8 cellular contexts compared by ENCODE assay signal in genomic region chr22:24146791-24147353, GRCh38. TPM values are rescaled to one million over a fixed set of nuclear protein-coding genes. Genes with fewer than 3 reads are reported as not detected.
DNase-seq lines count a peak whose midpoint lies in the region; ATAC-seq, FAIRE-seq and TF ChIP-seq lines count a peak whose summit lies in the region.

No MANE protein-coding gene starts in this region.

- intact Hi-C loops in activated naive CD4-positive, alpha-beta T cell treated with anti-CD3 and anti-CD28 coated beads for 36 hours (cut with micrococcal nuclease): no loop called here

- no peak overlapping the region; the same call in 1 of the 2 replicates for H3K18ac ChIP-seq in H1 (ENCODE audit: extremely low read depth, low read length)

- no peaks in the 10 kb centered on the region for H3K79me2 ChIP-seq in H1 (ENCODE audit: control insufficient read depth in 1 of 2, insufficient read depth in 2 of 2, low read length in 2 of 2)

- no peak overlapping the region for H2BK5ac ChIP-seq in H1 (ENCODE audit: low read depth, low read length)

- no peak for FAIRE-seq in H1 (lab: Jason Lieb, UNC)

- POLR2A ChIA-PET in H1 (lab: Charles Lee; ENCODE audit: partially characterized antibody): interaction anchor here (1.5 to 2.6 kb wide), 3 partner anchors 9 to 34 kb away, joined by 4 to 12 read pairs (median 5); partner anchors contain the start of gene SUSD2

- H3K14ac ChIP-seq in H1 (ENCODE audit: insufficient read length): no peak overlapping the region

- peaks cover 4% of the 10 kb centered on the region for H3K36me3 Mint-ChIP-seq in osteocyte (ENCODE audit: unreplicated experiment)
- peaks cover 6% of the 10 kb centered on the region for H3K36me3 Mint-ChIP-seq in activated naive CD4-positive, alpha-beta T cell treated with anti-CD3 and anti-CD28 coated beads for 36 hours (ENCODE audit: low read depth)

- H3K36me3 ChIP-seq in BE2C: peaks cover 6% of the 10 kb centered on the region
- H3K36me3 ChIP-seq in H1 (ENCODE audit: control insufficient read depth in 2 of 4, insufficient read depth in 4 of 4, low read length in 3 of 4): no peaks in the 10 kb centered on the region; a peak in 1 of 8 replicates

- no peak for ATAC-seq in HG03280 (IDR thresholded peaks at IDR 0.05; ENCODE audit: unreplicated experiment)

- H4K8ac ChIP-seq in H1 (ENCODE audit: extremely low read depth, insufficient read depth, low read length): no peak overlapping the region

- H3K27me3 Mint-ChIP-seq in osteocyte (ENCODE audit: unreplicated experiment): no peaks in the 10 kb centered on the region
- no peaks in the 10 kb centered on the region for H3K27me3 Mint-ChIP-seq in activated naive CD4-positive, alpha-beta T cell treated with anti-CD3 and anti-CD28 coated beads for 36 hours (ENCODE audit: low read depth)

- no peak overlapping the region for H4K5ac ChIP-seq in H1 (ENCODE audit: insufficient read length, low read depth, low read length)

- TF ChIP-seq POLR2A in H1 (IDR thresholded peaks at IDR 0.05; ENCODE audit: control extremely low read depth in 1 of 2, low read depth in 2 of 2, low read length in 2 of 2): no peak

- H3K23me2 ChIP-seq in H1 (ENCODE audit: low read depth, low read length): no peaks in the 10 kb centered on the region; the same call in 1 of the 2 replicates

- CTCF ChIA-PET in H1 (lab: Charles Lee; ENCODE audit: partially characterized antibody): interaction anchor here (1.0 to 5.9 kb wide), 10 partner anchors 9 to 80 kb away, joined by 3 to 67 read pairs (median 5); no protein-coding TSS in a partner anchor
- CTCF ChIA-PET in activated naive CD4-positive, alpha-beta T cell treated with anti-CD3 and anti-CD28 coated beads for 36 hours (lab: Charles Lee): interaction anchor here (0.6 to 2.2 kb wide), 3 partner anchors 8 to 530 kb away, joined by 3 to 5 read pairs (median 4); no protein-coding TSS in a partner anchor

- no peak overlapping the region for H3K9ac ChIP-seq in H1 (replicated peaks in 1 of 4; ENCODE audit: extremely low read depth in 1 of 4, low read depth in 3 of 4, low read length in 3 of 4)

- H3K4me3 ChIP-seq in BE2C (ENCODE audit: low read depth, low read length): no peak overlapping the region
- no peak overlapping the region for H3K4me3 ChIP-seq in H1 (ENCODE audit: extremely low read depth in 1 of 4, insufficient read depth in 2 of 4, low read depth in 3 of 4, low read length in 4 of 4)

- H3K4me1 ChIP-seq in BE2C: peaks cover 13% of the 10 kb centered on the region
- peaks cover 5 to 19% (median 11%) of the 10 kb centered on the region in 4 experiments for H3K4me1 ChIP-seq in H1 (replicated peaks in 1 of 4; ENCODE audit: control insufficient read depth in 3 of 4, insufficient read depth in 4 of 4, low read length in 3 of 4)

- H2BK20ac ChIP-seq in H1 (ENCODE audit: low read length): no peak overlapping the region

- H3K4ac ChIP-seq in H1 (replicated peaks; ENCODE audit: insufficient read length, low read depth, low read length): peak overlapping the region; percentile 39

- H2BK12ac ChIP-seq in H1 (ENCODE audit: low read depth, low read length): 0 out of 2 replicates have a peak overlapping the region, but pooled peaks have one; percentile 2

- peaks cover 6% of the 10 kb centered on the region; the same call in 1 of the 2 replicates for H3K79me1 ChIP-seq in H1 (ENCODE audit: low read depth, low read length)

- no peak overlapping the region for H3K56ac ChIP-seq in H1 (replicated peaks; ENCODE audit: insufficient read length, low read depth, low read length)

- no peaks in the 10 kb centered on the region for H3K9me3 Mint-ChIP-seq in osteocyte (ENCODE audit: unreplicated experiment)
- no peaks in the 10 kb centered on the region for H3K9me3 Mint-ChIP-seq in activated naive CD4-positive, alpha-beta T cell treated with anti-CD3 and anti-CD28 coated beads for 36 hours

- peak overlapping the region; percentile 32 to 35; a peak in 2 of 4 replicates for H3K4me2 ChIP-seq in H1 (ENCODE audit: insufficient read depth in 1 of 2, low read depth in 2 of 2, low read length in 2 of 2)

- H3K4me3 Mint-ChIP-seq in osteocyte (ENCODE audit: unreplicated experiment): no peak overlapping the region
- no peak overlapping the region for H3K4me3 Mint-ChIP-seq in activated naive CD4-positive, alpha-beta T cell treated with anti-CD3 and anti-CD28 coated beads for 36 hours

- peaks cover 0 to 2% of the 10 kb centered on the region in 2 experiments for H4K20me1 ChIP-seq in H1 (replicated peaks in 1 of 2; ENCODE audit: control insufficient read depth in 1 of 2, insufficient read depth in 2 of 2, low read length in 2 of 2)

- no peak for TF ChIP-seq EP300 in H1 (IDR thresholded peaks at IDR 0.05; ENCODE audit: borderline replicate concordance in 1 of 2, low read depth in 2 of 2, low read length in 2 of 2)

- 69% methylated on average over 3 of the region's 4 CpGs; no CpG with 5 or more reads in 1 of the 2 experiments for WGBS in H1 (ENCODE audit: extremely low coverage in 1 of 2, insufficient coverage in 1 of 2, insufficient read length in 1 of 2, insufficient replicate concordance in 2 of 2, low coverage in 1 of 2, low lambda C conversion rate in 2 of 2, missing lambda C conversion rate in 1 of 2), 2 experiments

- H3K23ac ChIP-seq in H1 (ENCODE audit: insufficient read length): no peak overlapping the region

- peak overlapping the region; percentile 95 for H3K27ac Mint-ChIP-seq in osteocyte (ENCODE audit: unreplicated experiment)
- no peak overlapping the region for H3K27ac Mint-ChIP-seq in activated naive CD4-positive, alpha-beta T cell treated with anti-CD3 and anti-CD28 coated beads for 36 hours

- TF ChIP-seq CTCF in BE2C (IDR thresholded peaks at IDR 0.05; ENCODE audit: low read depth, low read length) (no peak), H1 (IDR thresholded peaks at IDR 0.05; ENCODE audit: control extremely low read depth in 1 of 3, insufficient read depth in 1 of 3, low read depth in 1 of 3, low read length in 3 of 3) (no peak), osteocyte (IDR thresholded peaks at IDR 0.05) (no peak)

- H2BK120ac ChIP-seq in H1 (replicated peaks; ENCODE audit: low read depth, low read length): no peak overlapping the region

- no peak overlapping the region for H2AFZ ChIP-seq in H1 (ENCODE audit: low read length)

- no peak overlapping the region for H2BK15ac ChIP-seq in H1 (ENCODE audit: low read length)

- no peak overlapping the region for H3K27ac ChIP-seq in H1 (ENCODE audit: low read depth, low read length)

- DNase-seq in BE2C (peak; percentile 55), NCI-H1694 treated with DMSO at 0.1 percent for 48 hours (lab: John Stamatoyannopoulos, UW) (peak; percentile 45), H1 (ENCODE audit: low read depth in 1 of 2, low spot score in 2 of 2) (peak in 1 of 2 experiments; percentile 56), osteocyte (ENCODE audit: extremely low spot score, unreplicated experiment) (peak; percentile 88), NCI-H1092 (lab: John Stamatoyannopoulos, UW) (no peak), mucosa of gallbladder (ENCODE audit: low spot score) (no peak)
- DNase-seq in activated naive CD4-positive, alpha-beta T cell treated with anti-CD3 and anti-CD28 coated beads for 36 hours: no peak

- H3K27me3 ChIP-seq in BE2C: no peaks in the 10 kb centered on the region
- H3K27me3 ChIP-seq in H1 (replicated peaks in 1 of 4; ENCODE audit: control insufficient read depth in 3 of 4, extremely low read depth in 1 of 4, insufficient read depth in 3 of 4, low read length in 3 of 4): no peaks in the 10 kb centered on the region

- H2AK5ac ChIP-seq in H1 (ENCODE audit: low read depth, low read length): no peak overlapping the region

- peaks cover 37% of the 10 kb centered on the region for H3K4me1 Mint-ChIP-seq in osteocyte (ENCODE audit: unreplicated experiment)
- H3K4me1 Mint-ChIP-seq in activated naive CD4-positive, alpha-beta T cell treated with anti-CD3 and anti-CD28 coated beads for 36 hours (ENCODE audit: low read depth): peaks cover 54% of the 10 kb centered on the region

- H3K9me3 ChIP-seq in BE2C: no peaks in the 10 kb centered on the region
- no peaks in the 10 kb centered on the region for H3K9me3 ChIP-seq in H1 (ENCODE audit: insufficient read depth in 2 of 2, low read depth in 1 of 2, low read length in 1 of 2)

- no peak for TF ChIP-seq RAD21 in H1 (IDR thresholded peaks at IDR 0.05 in 1 of 2, conservative IDR thresholded peaks at IDR 0.05 in 1 of 2; ENCODE audit: low read depth in 2 of 2, low read length in 2 of 2)

- peak overlapping the region; percentile 22 for H4K91ac ChIP-seq in H1 (replicated peaks; ENCODE audit: insufficient read length, low read length)

TF ChIP-seq in H1, 55 proteins besides CTCF, POLR2A, EP300 and RAD21 (continues in another document):
- no peak for TF ChIP-seq CBX5 (IDR thresholded peaks at IDR 0.05; ENCODE audit: low read depth, low read length)
- no peak for TF ChIP-seq NANOG (IDR thresholded peaks at IDR 0.05; ENCODE audit: insufficient read depth, low read depth, low read length, poor library complexity, severe bottlenecking)
- no peak for TF ChIP-seq ASH2L (IDR thresholded peaks at IDR 0.05; ENCODE audit: low read length)
- TF ChIP-seq SP4 (IDR thresholded peaks at IDR 0.05; ENCODE audit: low read length): no peak
- TF ChIP-seq PHF8 (conservative IDR thresholded peaks at IDR 0.05; ENCODE audit: low read depth, low read length): no peak
- TF ChIP-seq CHD1 (IDR thresholded peaks at IDR 0.05; ENCODE audit: low read depth, low read length): no peak
- TF ChIP-seq SP1 (IDR thresholded peaks at IDR 0.05; ENCODE audit: low read depth, low read length): peak; percentile 50; the same call in 1 of the 2 replicates
- TF ChIP-seq TEAD4 (IDR thresholded peaks at IDR 0.05; ENCODE audit: low read depth, low read length): 0 out of 2 replicates have a peak, but pooled peaks have one; percentile 12

RNA-seq across cellular contexts. Expression of gene SUSD2, which starts 34.4 kb away (rescaled TPM):
- polyA plus RNA-seq in BE2C (2012; ENCODE audit: insufficient read depth, insufficient read length, low read depth): 1.6 TPM
- 1.5 and 2.0 TPM in 2 replicates for total RNA-seq in H1 (2021; fragmentation: NEBNext Ultra II Directional; extraction: Animal tissue kit (Norgen Biotek cat#: 25700))
- polyA plus RNA-seq in H1 (2011; rRNA removed): 4.8 and 5.5 TPM in 2 replicates
- 1.8 TPM for polyA plus RNA-seq in H1 (2011; cell fraction: cytosol; rRNA removed)
- 7.8 TPM for polyA plus RNA-seq in H1 (2011; cell fraction: nucleus; rRNA removed)
- 1.5 to 3.7 TPM (median 2.7 TPM) in 4 replicates for polyA plus RNA-seq in H1 (2012, experiment 1 of 2)
- 1.7 TPM for polyA plus RNA-seq in H1 (2012, experiment 2 of 2)
- 4.0 TPM for polyA plus RNA-seq in H1 (2013, experiment 1 of 2)
- polyA plus RNA-seq in H1 (2013, experiment 2 of 2): 3.1 TPM
- polyA minus RNA-seq in H1 (2011; rRNA and poly(A)+ RNA removed): 1.9 and 2.0 TPM in 2 replicates
- 1.4 TPM for polyA minus RNA-seq in H1 (2011; cell fraction: cytosol; rRNA and poly(A)+ RNA removed)
- polyA minus RNA-seq in H1 (2011; cell fraction: nucleus; rRNA and poly(A)+ RNA removed): 2.1 TPM
- 4.2 and 4.5 TPM in 2 replicates for total RNA-seq in osteocyte
- total RNA-seq in activated naive CD4-positive, alpha-beta T cell treated with anti-CD3 and anti-CD28 coated beads for 36 hours: under 1 TPM; 0.21 to 0.22 TPM
- 2.0 TPM for total RNA-seq in mucosa of gallbladder

Comparison
In these comparisons a context has a peak if more than half of its experiments do, and no peak if none do; other contexts are left out.
1. DNase-seq: peak in BE2C (single experiment), NCI-H1694 treated with DMSO at 0.1 percent for 48 hours (single experiment) and osteocyte (single experiment); none in activated naive CD4-positive, alpha-beta T cell treated with anti-CD3 and anti-CD28 coated beads for 36 hours (single experiment), NCI-H1092 (single experiment) and mucosa of gallbladder (single experiment).